ENCODE assay signal across 1 cellular context in genomic region chr6:39426057-39426592, GRCh38.
TF ChIP-seq lines count a peak whose summit lies in the region.

No MANE protein-coding gene starts in this region.

TF ChIP-seq in GM23338, 12 proteins besides CTCF, POLR2A, EP300 and RAD21 (continued from another document):
- TF ChIP-seq, protein P1, sequence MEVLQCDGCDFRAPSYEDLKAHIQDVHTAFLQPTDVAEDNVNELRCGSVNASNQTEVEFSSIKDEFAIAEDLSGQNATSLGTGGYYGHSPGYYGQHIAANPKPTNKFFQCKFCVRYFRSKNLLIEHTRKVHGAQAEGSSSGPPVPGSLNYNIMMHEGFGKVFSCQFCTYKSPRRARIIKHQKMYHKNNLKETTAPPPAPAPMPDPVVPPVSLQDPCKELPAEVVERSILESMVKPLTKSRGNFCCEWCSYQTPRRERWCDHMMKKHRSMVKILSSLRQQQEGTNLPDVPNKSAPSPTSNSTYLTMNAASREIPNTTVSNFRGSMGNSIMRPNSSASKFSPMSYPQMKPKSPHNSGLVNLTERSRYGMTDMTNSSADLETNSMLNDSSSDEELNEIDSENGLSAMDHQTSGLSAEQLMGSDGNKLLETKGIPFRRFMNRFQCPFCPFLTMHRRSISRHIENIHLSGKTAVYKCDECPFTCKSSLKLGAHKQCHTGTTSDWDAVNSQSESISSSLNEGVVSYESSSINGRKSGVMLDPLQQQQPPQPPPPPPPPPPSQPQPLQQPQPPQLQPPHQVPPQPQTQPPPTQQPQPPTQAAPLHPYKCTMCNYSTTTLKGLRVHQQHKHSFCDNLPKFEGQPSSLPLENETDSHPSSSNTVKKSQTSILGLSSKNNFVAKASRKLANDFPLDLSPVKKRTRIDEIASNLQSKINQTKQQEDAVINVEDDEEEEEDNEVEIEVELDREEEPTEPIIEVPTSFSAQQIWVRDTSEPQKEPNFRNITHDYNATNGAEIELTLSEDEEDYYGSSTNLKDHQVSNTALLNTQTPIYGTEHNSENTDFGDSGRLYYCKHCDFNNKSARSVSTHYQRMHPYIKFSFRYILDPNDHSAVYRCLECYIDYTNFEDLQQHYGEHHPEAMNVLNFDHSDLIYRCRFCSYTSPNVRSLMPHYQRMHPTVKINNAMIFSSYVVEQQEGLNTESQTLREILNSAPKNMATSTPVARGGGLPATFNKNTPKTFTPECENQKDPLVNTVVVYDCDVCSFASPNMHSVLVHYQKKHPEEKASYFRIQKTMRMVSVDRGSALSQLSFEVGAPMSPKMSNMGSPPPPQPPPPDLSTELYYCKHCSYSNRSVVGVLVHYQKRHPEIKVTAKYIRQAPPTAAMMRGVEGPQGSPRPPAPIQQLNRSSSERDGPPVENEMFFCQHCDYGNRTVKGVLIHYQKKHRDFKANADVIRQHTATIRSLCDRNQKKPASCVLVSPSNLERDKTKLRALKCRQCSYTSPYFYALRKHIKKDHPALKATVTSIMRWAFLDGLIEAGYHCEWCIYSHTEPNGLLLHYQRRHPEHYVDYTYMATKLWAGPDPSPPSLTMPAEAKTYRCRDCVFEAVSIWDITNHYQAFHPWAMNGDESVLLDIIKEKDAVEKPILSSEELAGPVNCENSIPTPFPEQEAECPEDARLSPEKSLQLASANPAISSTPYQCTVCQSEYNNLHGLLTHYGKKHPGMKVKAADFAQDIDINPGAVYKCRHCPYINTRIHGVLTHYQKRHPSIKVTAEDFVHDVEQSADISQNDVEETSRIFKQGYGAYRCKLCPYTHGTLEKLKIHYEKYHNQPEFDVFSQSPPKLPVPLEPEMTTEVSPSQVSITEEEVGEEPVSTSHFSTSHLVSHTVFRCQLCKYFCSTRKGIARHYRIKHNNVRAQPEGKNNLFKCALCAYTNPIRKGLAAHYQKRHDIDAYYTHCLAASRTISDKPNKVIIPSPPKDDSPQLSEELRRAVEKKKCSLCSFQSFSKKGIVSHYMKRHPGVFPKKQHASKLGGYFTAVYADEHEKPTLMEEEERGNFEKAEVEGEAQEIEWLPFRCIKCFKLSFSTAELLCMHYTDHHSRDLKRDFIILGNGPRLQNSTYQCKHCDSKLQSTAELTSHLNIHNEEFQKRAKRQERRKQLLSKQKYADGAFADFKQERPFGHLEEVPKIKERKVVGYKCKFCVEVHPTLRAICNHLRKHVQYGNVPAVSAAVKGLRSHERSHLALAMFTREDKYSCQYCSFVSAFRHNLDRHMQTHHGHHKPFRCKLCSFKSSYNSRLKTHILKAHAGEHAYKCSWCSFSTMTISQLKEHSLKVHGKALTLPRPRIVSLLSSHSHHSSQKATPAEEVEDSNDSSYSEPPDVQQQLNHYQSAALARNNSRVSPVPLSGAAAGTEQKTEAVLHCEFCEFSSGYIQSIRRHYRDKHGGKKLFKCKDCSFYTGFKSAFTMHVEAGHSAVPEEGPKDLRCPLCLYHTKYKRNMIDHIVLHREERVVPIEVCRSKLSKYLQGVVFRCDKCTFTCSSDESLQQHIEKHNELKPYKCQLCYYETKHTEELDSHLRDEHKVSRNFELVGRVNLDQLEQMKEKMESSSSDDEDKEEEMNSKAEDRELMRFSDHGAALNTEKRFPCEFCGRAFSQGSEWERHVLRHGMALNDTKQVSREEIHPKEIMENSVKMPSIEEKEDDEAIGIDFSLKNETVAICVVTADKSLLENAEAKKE (CRISPR knock-in tag; IDR thresholded peaks at IDR 0.05), result no peak
- TF ChIP-seq STAT1 (IDR thresholded peaks at IDR 0.05; ENCODE audit: unreplicated experiment), result no peak
